ENCODE assay signal across 23 cellular contexts in the genomic region with DNA sequence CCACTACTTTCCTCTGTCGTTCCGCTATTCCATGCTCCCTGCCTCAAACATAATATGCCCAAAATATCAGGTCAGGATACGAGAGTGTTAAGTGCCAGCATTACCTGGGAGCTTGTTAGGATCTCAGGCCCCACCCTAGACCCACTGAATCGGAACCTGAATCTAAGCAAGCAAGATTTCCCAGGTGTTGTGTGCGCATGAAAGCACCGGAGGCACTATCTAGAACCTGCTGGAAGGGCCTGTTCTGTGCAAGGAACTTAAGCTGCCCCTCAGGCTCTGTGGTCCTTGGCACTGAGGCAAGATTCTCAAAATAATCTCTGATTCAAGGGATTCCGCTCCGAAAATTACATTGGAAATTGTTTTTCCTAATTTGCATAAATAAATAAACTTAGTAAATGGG.
"Had no signal": no experiment of that assay in that cellular context is flagged by ENCODE, and none has a peak within 500 bp of the region (broad histone marks: within the 10 kb centered on the region; RNA-seq: fewer than 3 reads in every experiment).

No MANE protein-coding gene starts in this region.

- H3K27me3 ChIP-seq: breast epithelium, sigmoid colon, stomach, tibial artery had no signal

- H3K4me1 ChIP-seq: breast epithelium had no signal

- H3K9ac ChIP-seq: parathyroid adenoma had no signal

- H3K27ac Mint-ChIP-seq: activated naive CD4-positive, alpha-beta T cell treated with anti-CD3 and anti-CD28 coated beads, Interleukin-2, amount 10 ng/mL, durations not matched to agents 7 days and 5 days; dendritic cell treated with granulocyte-macrophage colony-stimulating factor and Interleukin-4, amounts not matched to agents 40 ng/mL and 50 ng/mL, for 4 days; stimulated activated naive B cell treated with anti-CD40 and anti-IgM and Interleukin-4, amounts not matched to agents 10 μg/mL and 1 μg/mL and 100 μg/mL, for 72 hours; T-helper 2 cell treated with Interferon-gamma antibody and Interleukin-4, amounts not matched to agents 5 μg/mL and 100 μg/mL, for 36 hours had no signal

- H3K4me1 Mint-ChIP-seq: stimulated activated naive B cell treated with anti-CD40 and anti-IgM and Interleukin-4, amounts not matched to agents 10 μg/mL and 1 μg/mL and 100 μg/mL, for 72 hours had no signal

- H3K79me2 ChIP-seq: parathyroid adenoma had no signal

- DNase-seq: activated CD4-positive, alpha-beta T cell treated with anti-CD3 and anti-CD28 coated beads for 48 hours; activated CD4-positive, alpha-beta T cell treated with anti-CD3 and anti-CD28 coated beads, Interleukin-2, amount 50 U/mL, for 48 hours; activated CD8-positive, alpha-beta memory T cell treated with anti-CD3 and anti-CD28 coated beads for 24 hours; activated effector memory CD4-positive, alpha-beta T cell treated with anti-CD3 and anti-CD28 coated beads, Interleukin-2, amount 50 U/mL, for 16 hours; activated naive CD4-positive, alpha-beta T cell treated with anti-CD3 and anti-CD28 coated beads, Interleukin-2, amount 10 ng/mL, durations not matched to agents 7 days and 5 days; central memory CD4-positive, alpha-beta T cell; left ventricle myocardium inferior; nucleus accumbens; psoas muscle; sigmoid colon; small intestine; stimulated activated CD4-positive, alpha-beta T cell treated with anti-CD3 and anti-CD28 coated beads, Interleukin-4, amount 100 ng/mL, for 24 hours; stimulated activated CD8-positive, alpha-beta memory T cell treated with anti-CD3 and anti-CD28 coated beads, Interleukin-4, amount 100 ng/mL, for 48 hours; stimulated activated naive B cell treated with anti-CD40 and anti-IgM and Interleukin-4, amounts not matched to agents 10 μg/mL and 1 μg/mL and 100 μg/mL, for 72 hours; stomach; tibial artery had no signal

- H2AFZ ChIP-seq: parathyroid adenoma had no signal

- H3K27ac ChIP-seq: breast epithelium, left ventricle myocardium inferior, parathyroid adenoma, psoas muscle, sigmoid colon, stomach, tibial artery had no signal

- H3K4me3 Mint-ChIP-seq: activated naive CD4-positive, alpha-beta T cell treated with anti-CD3 and anti-CD28 coated beads, Interleukin-2, amount 10 ng/mL, durations not matched to agents 7 days and 5 days; dendritic cell treated with granulocyte-macrophage colony-stimulating factor and Interleukin-4, amounts not matched to agents 40 ng/mL and 50 ng/mL, for 4 days; neural crest cell; stimulated activated naive B cell treated with anti-CD40 and anti-IgM and Interleukin-4, amounts not matched to agents 10 μg/mL and 1 μg/mL and 100 μg/mL, for 72 hours; T-helper 2 cell treated with Interferon-gamma antibody and Interleukin-4, amounts not matched to agents 5 μg/mL and 100 μg/mL, for 36 hours had no signal

- H3K36me3 ChIP-seq: breast epithelium, left ventricle myocardium inferior, sigmoid colon, stomach, tibial artery had no signal

- H3K9me3 Mint-ChIP-seq: activated naive CD4-positive, alpha-beta T cell treated with anti-CD3 and anti-CD28 coated beads, Interleukin-2, amount 10 ng/mL, durations not matched to agents 7 days and 5 days; dendritic cell treated with granulocyte-macrophage colony-stimulating factor and Interleukin-4, amounts not matched to agents 40 ng/mL and 50 ng/mL, for 4 days; neural crest cell; stimulated activated naive B cell treated with anti-CD40 and anti-IgM and Interleukin-4, amounts not matched to agents 10 μg/mL and 1 μg/mL and 100 μg/mL, for 72 hours; T-helper 2 cell treated with Interferon-gamma antibody and Interleukin-4, amounts not matched to agents 5 μg/mL and 100 μg/mL, for 36 hours had no signal

- H3K4me3 ChIP-seq: breast epithelium, left ventricle myocardium inferior, lung, psoas muscle, sigmoid colon, stomach, tibial artery had no signal

- H3K27me3 Mint-ChIP-seq: activated naive CD4-positive, alpha-beta T cell treated with anti-CD3 and anti-CD28 coated beads, Interleukin-2, amount 10 ng/mL, durations not matched to agents 7 days and 5 days; dendritic cell treated with granulocyte-macrophage colony-stimulating factor and Interleukin-4, amounts not matched to agents 40 ng/mL and 50 ng/mL, for 4 days; stimulated activated naive B cell treated with anti-CD40 and anti-IgM and Interleukin-4, amounts not matched to agents 10 μg/mL and 1 μg/mL and 100 μg/mL, for 72 hours had no signal

- H3K36me3 Mint-ChIP-seq: activated naive CD4-positive, alpha-beta T cell treated with anti-CD3 and anti-CD28 coated beads, Interleukin-2, amount 10 ng/mL, durations not matched to agents 7 days and 5 days had no signal

- H3K9me3 ChIP-seq: breast epithelium, left ventricle myocardium inferior, psoas muscle, sigmoid colon, stomach, tibial artery had no signal

- ATAC-seq: activated CD4-positive, CD25-positive, alpha-beta regulatory T cell treated with anti-CD3 and anti-CD28 coated beads, Interleukin-2, amount 50 U/mL, for 24 hours; psoas muscle; stimulated activated naive B cell treated with anti-CD40 and anti-IgM and Interleukin-4, amounts not matched to agents 10 μg/mL and 1 μg/mL and 100 μg/mL, for 72 hours had no signal
